ENCODE assay signal across 11 cellular contexts in genomic region chr16:26963109-26963508, GRCh38.
A peak's percentile ranks its signal among the peaks of the same experiment; 100 is the strongest.
DNase-seq lines count a peak whose midpoint lies in the region; ATAC-seq and TF ChIP-seq lines count a peak whose summit lies in the region.
"Had no signal": no experiment of that assay in that cellular context is flagged by ENCODE, and none has a peak within 500 bp of the region (broad histone marks: within the 10 kb centered on the region; RNA-seq: fewer than 3 reads in every experiment).

No MANE protein-coding gene starts in this region.

- in situ Hi-C loops in G401 (cut with HindIII; ENCODE audit: low sequenced_read_pairs), result no loop called here

- H3K79me2 ChIP-seq in OCI-LY3 (ENCODE audit: low read length), result no peaks in the 10 kb centered on the region

- H3K4me1 Mint-ChIP-seq in activated T-cell treated with anti-CD3 and anti-CD28 coated beads, Interleukin-2, amount 50 U/mL, for 24 hours (ENCODE audit: low read depth), result no peaks in the 10 kb centered on the region

- DNase-seq in activated T-cell treated with anti-CD3 and anti-CD28 coated beads, Interleukin-2, amount 50 U/mL, for 48 hours, result peak; percentile 24 to 33
- DNase-seq in activated T-cell treated with anti-CD3 and anti-CD28 coated beads, Interleukin-2, amount 50 U/mL, for 24 hours, result no peak
- DNase-seq in fibroblast of peridontal ligament (ENCODE audit: extremely low read depth), result peak; percentile 9
- peak; percentile 34 for DNase-seq in testis
- DNase-seq in NCI-H345 treated with DMSO at 0.1 percent for 48 hours (lab: John Stamatoyannopoulos, UW; ENCODE audit: unreplicated experiment), result no peak
- no peak for DNase-seq in foreskin keratinocyte
- DNase-seq in G401 (ENCODE audit: low spot score), result no peak
- DNase-seq: activated CD4-positive, CD25-positive, alpha-beta regulatory T cell treated with anti-CD3 and anti-CD28 coated beads, Interleukin-2, amount 50 U/mL, for 72 hours; midbrain had no signal

- TF ChIP-seq CTCF in OCI-LY3 (IDR thresholded peaks at IDR 0.05; ENCODE audit: low read depth, low read length) (peak; percentile 32), testis (IDR thresholded peaks at IDR 0.05) (peak in 1 of 3 experiments; percentile 9), foreskin keratinocyte (conservative IDR thresholded peaks at IDR 0.05) (no peak)

- no peaks in the 10 kb centered on the region for H3K9me3 Mint-ChIP-seq in activated T-cell treated with anti-CD3 and anti-CD28 coated beads, Interleukin-2, amount 50 U/mL, for 24 hours
- H3K9me3 Mint-ChIP-seq: CD4-positive, alpha-beta memory T cell had no signal

- no peak overlapping the region for H3K4me3 Mint-ChIP-seq in activated T-cell treated with anti-CD3 and anti-CD28 coated beads, Interleukin-2, amount 50 U/mL, for 24 hours
- H3K4me3 Mint-ChIP-seq: CD4-positive, alpha-beta memory T cell had no signal

- no peak for ATAC-seq in foreskin keratinocyte

- H3K36me3 ChIP-seq in OCI-LY3 (replicated peaks; ENCODE audit: low read depth, low read length) (no peaks in the 10 kb centered on the region), testis (ENCODE audit: low read depth, missing control alignments) (no peaks in the 10 kb centered on the region)

- no peaks in the 10 kb centered on the region for H4K20me1 ChIP-seq in OCI-LY3 (ENCODE audit: insufficient read depth, low read length)

- TF ChIP-seq POLR2A in testis (IDR thresholded peaks at IDR 0.05), result no peak

- H3K27me3 ChIP-seq in OCI-LY3 (ENCODE audit: low read depth, low read length), result peaks cover 7% of the 10 kb centered on the region; the same call in 1 of the 2 replicates
- H3K27me3 ChIP-seq in testis, result no peaks in the 10 kb centered on the region
- H3K27me3 ChIP-seq in foreskin keratinocyte, result no peaks in the 10 kb centered on the region

- H3K4me1 ChIP-seq in OCI-LY3 (ENCODE audit: low read length) (no peaks in the 10 kb centered on the region), testis (no peaks in the 10 kb centered on the region), foreskin keratinocyte (no peaks in the 10 kb centered on the region)

- H3K36me3 Mint-ChIP-seq in activated T-cell treated with anti-CD3 and anti-CD28 coated beads, Interleukin-2, amount 50 U/mL, for 24 hours (ENCODE audit: low read depth), result no peaks in the 10 kb centered on the region
- H3K36me3 Mint-ChIP-seq: CD4-positive, alpha-beta memory T cell had no signal

- H3K4me2 ChIP-seq in OCI-LY3 (ENCODE audit: low read length), result no peak overlapping the region

- H3K4me3 ChIP-seq in OCI-LY3 (ENCODE audit: low read length) (no peak overlapping the region), testis (no peak overlapping the region)

- H3K9me3 ChIP-seq in OCI-LY3 (ENCODE audit: insufficient read depth, low read length) (no peaks in the 10 kb centered on the region), testis (no peaks in the 10 kb centered on the region)

- WGBS in testis, 2 donors, result 83 to 84% methylated on average over 4 of the region's 4 CpGs

- peaks cover 6% of the 10 kb centered on the region for H3K27me3 Mint-ChIP-seq in activated T-cell treated with anti-CD3 and anti-CD28 coated beads, Interleukin-2, amount 50 U/mL, for 24 hours

- H3K27ac Mint-ChIP-seq in activated T-cell treated with anti-CD3 and anti-CD28 coated beads, Interleukin-2, amount 50 U/mL, for 24 hours, result no peak overlapping the region
- H3K27ac Mint-ChIP-seq: CD4-positive, alpha-beta memory T cell had no signal

- intact Hi-C loops in testis (cut with DNase I; ENCODE audit: low total_unique reads), result no loop called here

- no peak overlapping the region for H2AFZ ChIP-seq in OCI-LY3 (ENCODE audit: low read depth, low read length)

- H3K9ac ChIP-seq in OCI-LY3 (ENCODE audit: low read length), result no peak overlapping the region

- H3K27ac ChIP-seq in OCI-LY3 (ENCODE audit: low read length) (no peak overlapping the region), testis (no peak overlapping the region), foreskin keratinocyte (no peak overlapping the region)

Comparison
In these comparisons a context has a peak if more than half of its experiments do, and no peak if none do; other contexts are left out.
1. DNase-seq: peak in activated T-cell treated with anti-CD3 and anti-CD28 coated beads, Interleukin-2, amount 50 U/mL, for 48 hours (2 of 2), fibroblast of peridontal ligament (single experiment) and testis (single experiment); none in activated T-cell treated with anti-CD3 and anti-CD28 coated beads, Interleukin-2, amount 50 U/mL, for 24 hours (single experiment), NCI-H345 treated with DMSO at 0.1 percent for 48 hours (single experiment), foreskin keratinocyte (0 of 2) and G401 (single experiment).